Comparison of ENCODE assay signal across 8 cellular contexts in genomic region chr6:43723737-43724295, GRCh38. TPM values are rescaled to one million over a fixed set of nuclear protein-coding genes. Genes with fewer than 3 reads are reported as not detected.
A peak's percentile ranks its signal among the peaks of the same experiment; 100 is the strongest.
DNase-seq lines count a peak whose midpoint lies in the region; ATAC-seq and TF ChIP-seq lines count a peak whose summit lies in the region.

No MANE protein-coding gene starts in this region.

- peak overlapping the region; percentile 91; the same call in 1 of the 2 replicates for H3K4ac ChIP-seq in IMR-90 (ENCODE audit: low read depth, low read length)

- H3K56ac ChIP-seq in IMR-90 (ENCODE audit: extremely low read depth, insufficient read depth, low read length), result no peak overlapping the region

- POLR2A ChIA-PET in IMR-90 (lab: Charles Lee; ENCODE audit: unreplicated experiment), result no interaction called here

- peak; percentile 62 for ATAC-seq in GM19468 (IDR thresholded peaks at IDR 0.05; ENCODE audit: extremely low read depth, unreplicated experiment)
- peak; percentile 77 for ATAC-seq in IMR-90 (ENCODE audit: low read depth)
- peak in 1 of 2 donors; percentile 48 for ATAC-seq in gastrocnemius medialis

- peak overlapping the region; percentile 56 for H2AFZ ChIP-seq in IMR-90 (replicated peaks; ENCODE audit: low read length, poor library complexity)

- peak overlapping the region in 1 of 2 experiments; percentile 77; a peak in 1 of 4 replicates for H4K8ac ChIP-seq in IMR-90 (ENCODE audit: low read depth in 2 of 2, low read length in 2 of 2)

- no peak overlapping the region for H3K14ac ChIP-seq in IMR-90 (replicated peaks; ENCODE audit: low read depth, low read length)

- no peak overlapping the region for H3K4me2 ChIP-seq in IMR-90 (ENCODE audit: low read depth, low read length)

- no TSS peak for BruUV-seq in IMR-90 (replicated peaks; lab: Mats Ljungman, UMichigan)

- DNase-seq in COR-L47 (lab: John Stamatoyannopoulos, UW), result peak; percentile 31
- peak; percentile 70 for DNase-seq in IMR-90
- DNase-seq in SJCRH30, result peak; percentile 50 to 74
- DNase-seq in activated naive CD4-positive, alpha-beta T cell treated with Interleukin-2 at 50 U/mL for 16 hours, result peak; percentile 77
- DNase-seq in cardiac muscle cell (ENCODE audit: low read depth in 1 of 2, low spot score in 1 of 2), result peak; percentile 81 to 83
- DNase-seq in gastrocnemius medialis, result no peak
- DNase-seq in foreskin melanocyte, result no peak

- H3K27me3 ChIP-seq in IMR-90 (ENCODE audit: control insufficient read depth, insufficient read depth, low read length), result peaks cover 12% of the 10 kb centered on the region
- no peaks in the 10 kb centered on the region for H3K27me3 ChIP-seq in SJCRH30
- no peaks in the 10 kb centered on the region for H3K27me3 ChIP-seq in cardiac muscle cell
- no peaks in the 10 kb centered on the region for H3K27me3 ChIP-seq in gastrocnemius medialis

- 0 out of 3 replicates have a peak overlapping the region, but pooled peaks have one; percentile 29 for H2BK15ac ChIP-seq in IMR-90 (ENCODE audit: low read depth, low read length)

- in situ Hi-C loops in IMR-90 (cut with MboI; ENCODE audit: low sequenced_read_pairs), result no loop called here
- in situ Hi-C loops in gastrocnemius medialis (cut with MboI; ENCODE audit: low sequenced_read_pairs in 4 of 4), result no loop called here

- H2BK20ac ChIP-seq in IMR-90 (ENCODE audit: low read depth, low read length), result no peak overlapping the region

- H3K18ac ChIP-seq in IMR-90 (ENCODE audit: low read depth, low read length), result no peak overlapping the region

- no peak overlapping the region for H3K9ac ChIP-seq in IMR-90 (ENCODE audit: low read depth, low read length)

- no peaks in the 10 kb centered on the region for H3K36me3 ChIP-seq in IMR-90 (ENCODE audit: control insufficient read depth, insufficient read depth, low read length)
- H3K36me3 ChIP-seq in SJCRH30, result no peaks in the 10 kb centered on the region
- no peaks in the 10 kb centered on the region for H3K36me3 ChIP-seq in cardiac muscle cell
- H3K36me3 ChIP-seq in gastrocnemius medialis, result no peaks in the 10 kb centered on the region

- H3K9me3 ChIP-seq in IMR-90 (ENCODE audit: control insufficient read depth, insufficient read depth, low read length), result no peaks in the 10 kb centered on the region
- no peaks in the 10 kb centered on the region for H3K9me3 ChIP-seq in SJCRH30 (replicated peaks)
- H3K9me3 ChIP-seq in cardiac muscle cell (ENCODE audit: low read depth), result no peaks in the 10 kb centered on the region
- H3K9me3 ChIP-seq in gastrocnemius medialis, result no peaks in the 10 kb centered on the region

- H3K27ac ChIP-seq in IMR-90 (ENCODE audit: insufficient read depth, low read length), result no peak overlapping the region
- H3K27ac ChIP-seq in SJCRH30, result no peak overlapping the region
- H3K27ac ChIP-seq in cardiac muscle cell, result no peak overlapping the region
- H3K27ac ChIP-seq in gastrocnemius medialis, result no peak overlapping the region

- H3K79me1 ChIP-seq in IMR-90 (ENCODE audit: low read depth in 1 of 2, low read length in 2 of 2), result no peaks in the 10 kb centered on the region

- H3K23ac ChIP-seq in IMR-90 (ENCODE audit: low read depth, low read length), result no peak overlapping the region

- no peaks in the 10 kb centered on the region for H4K20me1 ChIP-seq in IMR-90 (ENCODE audit: insufficient read depth, low read length)

- H4K5ac ChIP-seq in IMR-90 (ENCODE audit: low read depth, low read length), result no peak overlapping the region; the same call in 1 of the 2 replicates

- no peak overlapping the region for H2BK5ac ChIP-seq in IMR-90 (ENCODE audit: low read depth, low read length, poor library complexity, severe bottlenecking)

- H2AK5ac ChIP-seq in IMR-90 (ENCODE audit: low read depth, low read length), result peak overlapping the region; percentile 98

- TF ChIP-seq CTCF in IMR-90 (conservative IDR thresholded peaks at IDR 0.05; ENCODE audit: low read depth, low read length) (peak; percentile 70), cardiac muscle cell (IDR thresholded peaks at IDR 0.05; ENCODE audit: low read depth, low read length) (peak; percentile 69), gastrocnemius medialis (IDR thresholded peaks at IDR 0.05 in 4 of 5, conservative IDR thresholded peaks at IDR 0.05 in 1 of 5) (peak in 3 of 5 experiments; percentile 23 to 46 (median 42))

- H4K91ac ChIP-seq in IMR-90 (ENCODE audit: insufficient read depth, low read depth, low read length), result peak overlapping the region; percentile 92; the same call in 1 of the 2 replicates

- dilution Hi-C loops in IMR-90 (cut with HindIII; ENCODE audit: low sequenced_read_pairs, unreplicated experiment), result no loop called here

- H3K4me1 ChIP-seq in IMR-90 (ENCODE audit: control insufficient read depth, insufficient read depth, low read length) (peaks cover 20% of the 10 kb centered on the region), SJCRH30 (peaks cover 20% of the 10 kb centered on the region), cardiac muscle cell (ENCODE audit: low read depth) (peaks cover 2% of the 10 kb centered on the region), gastrocnemius medialis (no peaks in the 10 kb centered on the region)

- intact Hi-C loops in IMR-90 (cut with micrococcal nuclease) (loop anchor here (1.0 to 2.0 kb wide), 3 partner anchors 45 to 355 kb away; no protein-coding TSS in a partner anchor), gastrocnemius medialis (cut with DNase I; ENCODE audit: low total_unique reads) (no loop called here)

- TF ChIP-seq RAD21 in IMR-90 (IDR thresholded peaks at IDR 0.05; ENCODE audit: low read length), result peak; percentile 81

- H3K4me3 ChIP-seq in IMR-90 (ENCODE audit: insufficient read depth, low read depth, low read length), result no peak overlapping the region
- no peak overlapping the region for H3K4me3 ChIP-seq in SJCRH30
- H3K4me3 ChIP-seq in cardiac muscle cell, result no peak overlapping the region
- H3K4me3 ChIP-seq in gastrocnemius medialis, result no peak overlapping the region

- TF ChIP-seq POLR2A in IMR-90 (IDR thresholded peaks at IDR 0.05; ENCODE audit: low read depth, low read length) (no peak), gastrocnemius medialis (IDR thresholded peaks at IDR 0.05) (no peak)

- H2BK120ac ChIP-seq in IMR-90 (ENCODE audit: low read depth, low read length), result peak overlapping the region; percentile 13; the same call in 1 of the 2 replicates

- H3K9me1 ChIP-seq in IMR-90 (ENCODE audit: insufficient read depth, low read length), result peaks cover 13% of the 10 kb centered on the region; the same call in 1 of the 2 replicates

- CTCF ChIA-PET in IMR-90 (lab: Yijun Ruan, JAX), result no interaction called here

- H2AK9ac ChIP-seq in IMR-90 (replicated peaks; ENCODE audit: low read depth, low read length, poor library complexity), result peak overlapping the region; percentile 33

- WGBS in IMR-90 (ENCODE audit: extremely low coverage in 2 of 2, insufficient read length in 1 of 2), 2 experiments, result 100% methylated on average over 1 of the region's 9 CpGs; no CpG with 5 or more reads in 1 of the 2 experiments

TF ChIP-seq in IMR-90, 13 proteins besides CTCF, POLR2A, EP300 and RAD21:
- TF ChIP-seq MXI1 (IDR thresholded peaks at IDR 0.05; ENCODE audit: borderline replicate concordance, low read depth, low read length) (no peak), MAZ (IDR thresholded peaks at IDR 0.05; ENCODE audit: borderline replicate concordance, low read depth, low read length) (peak; percentile 30; the same call in 1 of the 2 replicates), ELK1 (IDR thresholded peaks at IDR 0.05; ENCODE audit: borderline replicate concordance, low read depth, low read length) (no peak), SMC3 (IDR thresholded peaks at IDR 0.05; ENCODE audit: low read depth, low read length) (peak; percentile 66)
TF ChIP-seq in IMR-90: peak in this region for 2.

RNA-seq across cellular contexts. Expression of gene MRPS18A, which starts 36.2 kb away (rescaled TPM):
- 43.0 and 47.0 TPM in 2 replicates for total RNA-seq in IMR-90 (2012; rRNA removed)
- polyA plus RNA-seq in IMR-90 (2012; rRNA removed), result 56.6 and 56.8 TPM in 2 replicates
- 53.5 and 60.4 TPM in 2 replicates for polyA plus RNA-seq in IMR-90 (2012; cell fraction: cytosol; rRNA removed)
- 24.4 and 30.5 TPM in 2 replicates for polyA plus RNA-seq in IMR-90 (2012; cell fraction: nucleus; rRNA removed; ENCODE audit: low replicate concordance)
- total RNA-seq in SJCRH30 (2014; rRNA removed; shearing (Covaris generic)), result 51.6 and 54.7 TPM in 2 replicates
- 65.9 and 80.2 TPM in 2 replicates for total RNA-seq in cardiac muscle cell
- 87.0 and 94.8 TPM in 2 replicates for polyA plus RNA-seq in cardiac muscle cell
- 100 to 1,000 TPM; 161 to 171 (median 168) TPM for total RNA-seq in gastrocnemius medialis

RNA-seq across cellular contexts. Expression of gene VEGFA, which starts 46.2 kb away (rescaled TPM):
- 156 and 190 TPM in 2 replicates for total RNA-seq in IMR-90 (2012; rRNA removed)
- 211 and 234 TPM in 2 replicates for polyA plus RNA-seq in IMR-90 (2012; rRNA removed)
- 69.3 and 213 TPM in 2 replicates for polyA plus RNA-seq in IMR-90 (2012; cell fraction: cytosol; rRNA removed)
- 853 and 1,420 TPM in 2 replicates for polyA plus RNA-seq in IMR-90 (2012; cell fraction: nucleus; rRNA removed; ENCODE audit: low replicate concordance)
- 27.0 and 31.6 TPM in 2 replicates for total RNA-seq in SJCRH30 (2014; rRNA removed; shearing (Covaris generic))
- 409 and 626 TPM in 2 replicates for total RNA-seq in cardiac muscle cell
- polyA plus RNA-seq in cardiac muscle cell, result 199 and 228 TPM in 2 replicates
- total RNA-seq in gastrocnemius medialis, result 100 to 1,000 TPM in 3 of 4 donors, 10 to 100 TPM in 1; 66.4 to 195 (median 149) TPM

Comparison
In these comparisons a context has a peak if more than half of its experiments do, and no peak if none do; other contexts are left out.
1. DNase-seq: peak in COR-L47 (single experiment), IMR-90 (single experiment), SJCRH30 (2 of 2), activated naive CD4-positive, alpha-beta T cell treated with Interleukin-2 at 50 U/mL for 16 hours (single experiment) and cardiac muscle cell (2 of 2); none in gastrocnemius medialis (0 of 2) and foreskin melanocyte (single experiment).
2. Peak in every context shown above with its lines, with median percentiles within 50 percentile points of each other: CTCF ChIP-seq.